ENCODE assay signal across 12 cellular contexts in the genomic region with DNA sequence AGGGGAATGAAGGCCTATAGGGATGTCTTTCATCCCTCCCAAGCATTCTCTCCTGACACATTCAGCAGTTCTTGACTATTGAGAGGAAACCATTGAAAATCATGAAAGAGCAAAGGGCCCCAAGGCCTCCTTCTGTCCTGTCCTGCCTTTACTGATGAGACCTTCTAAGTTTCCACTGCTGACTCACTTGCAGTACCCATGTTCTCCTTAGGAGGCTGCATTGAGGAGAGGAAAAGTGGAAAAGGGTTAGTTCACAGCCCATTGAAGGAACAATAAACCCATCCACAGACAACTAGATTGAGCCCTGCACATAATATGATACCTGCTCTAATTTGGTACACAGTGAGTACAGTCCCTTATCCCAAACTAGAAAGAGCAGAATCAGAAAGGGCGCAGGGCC.
DNase-seq lines count a peak whose midpoint lies in the region; ATAC-seq and TF ChIP-seq lines count a peak whose summit lies in the region.
"Had no signal": no experiment of that assay in that cellular context is flagged by ENCODE, and none has a peak within 500 bp of the region (broad histone marks: within the 10 kb centered on the region; RNA-seq: fewer than 3 reads in every experiment).

No MANE protein-coding gene starts in this region.

- no peak overlapping the region for H3K9ac ChIP-seq in PC-3 (ENCODE audit: low read length)
- H3K9ac ChIP-seq: GM23248 had no signal

- H3K4me2 ChIP-seq in GM23338: no peak overlapping the region
- H3K4me2 ChIP-seq in PC-3 (ENCODE audit: low read length): no peak overlapping the region

- H3K9me2 ChIP-seq in GM23338 (ENCODE audit: insufficient read depth) (no peaks in the 10 kb centered on the region), PC-3 (replicated peaks; ENCODE audit: low read length) (no peaks in the 10 kb centered on the region)

- peak; percentile 40 for DNase-seq in GM23338 (ENCODE audit: low spot score)
- DNase-seq in PC-3: peak; percentile 31
- DNase-seq in iPS-NIHi11 (ENCODE audit: low spot score): peak; percentile 10
- no peak for DNase-seq in NK-92 treated with Interleukin-12 subunit alpha and Interleukin-12 subunit beta, amount 100 ng/mL, for 24 hours (lab: John Stamatoyannopoulos, UW)
- DNase-seq in NCI-H2171 (lab: John Stamatoyannopoulos, UW): no peak
- DNase-seq in GM10248 (ENCODE audit: extremely low spot score): no peak
- DNase-seq: anterior cingulate cortex; GM23248; stimulated activated CD4-positive, alpha-beta T cell treated with anti-CD3 and anti-CD28 coated beads, Interleukin-15, amount 100 ng/mL, for 24 hours had no signal

- no peaks in the 10 kb centered on the region for H3F3A ChIP-seq in GM23338 (replicated peaks; ENCODE audit: low read depth)
- H3F3A ChIP-seq in PC-3 (ENCODE audit: low read length, unreplicated experiment): no peaks in the 10 kb centered on the region

- H4K20me1 ChIP-seq in GM23338 (replicated peaks; ENCODE audit: insufficient read depth) (no peaks in the 10 kb centered on the region), PC-3 (ENCODE audit: low read length) (no peaks in the 10 kb centered on the region)

- no peaks in the 10 kb centered on the region for H3K36me3 ChIP-seq in GM23338 (ENCODE audit: insufficient read depth)
- H3K36me3 ChIP-seq in PC-3 (ENCODE audit: low read depth, low read length): no peaks in the 10 kb centered on the region
- H3K36me3 ChIP-seq: neutrophil had no signal

- H3K27ac ChIP-seq in GM23338 (ENCODE audit: low read depth) (no peak overlapping the region), PC-3 (ENCODE audit: low read length) (no peak overlapping the region)
- H3K27ac ChIP-seq: GM23248, neutrophil had no signal

- 0 out of 3 replicates have a peak, but pooled peaks cover 8% of the 10 kb centered on the region for H3K4me1 Mint-ChIP-seq in GM23338

- no peaks in the 10 kb centered on the region for H3K79me2 ChIP-seq in GM23338 (replicated peaks; ENCODE audit: insufficient read depth)
- H3K79me2 ChIP-seq in PC-3 (ENCODE audit: low read length): no peaks in the 10 kb centered on the region

- CTCF ChIA-PET in PC-3 (lab: Charles Lee): no interaction called here
- CTCF ChIA-PET in GM10248 (lab: Yijun Ruan, JAX): interaction anchor here (1.3 kb wide), 1 partner anchor 17 kb away, joined by 3 read pairs; no protein-coding TSS in a partner anchor

- H3K4me1 ChIP-seq in GM23338 (ENCODE audit: insufficient read depth): no peaks in the 10 kb centered on the region
- no peaks in the 10 kb centered on the region for H3K4me1 ChIP-seq in PC-3 (ENCODE audit: insufficient read depth, low read length)

- peak; percentile 22; the same call in 1 of the 3 replicates for TF ChIP-seq CTCF in GM12872 (IDR thresholded peaks at IDR 0.05; ENCODE audit: insufficient read depth, low read depth, low read length)
- TF ChIP-seq CTCF in GM23338 (conservative IDR thresholded peaks at IDR 0.05; ENCODE audit: low read depth in 2 of 2): peak; percentile 35 to 40
- peak; percentile 40 for TF ChIP-seq CTCF in PC-3 (conservative IDR thresholded peaks at IDR 0.05; ENCODE audit: low read depth, low read length)
- TF ChIP-seq CTCF in GM10248 (IDR thresholded peaks at IDR 0.05; ENCODE audit: control extremely low read depth, extremely low read depth, low read depth, missing control alignments): no peak

- no peaks in the 10 kb centered on the region; the same call in 2 of the 3 replicates for H3K9me3 Mint-ChIP-seq in GM23338

- no peaks in the 10 kb centered on the region for H3K9me3 ChIP-seq in PC-3 (ENCODE audit: low read length)
- H3K9me3 ChIP-seq: neutrophil had no signal

- no peak overlapping the region for H3K4me3 Mint-ChIP-seq in GM23338

- H3K4me3 ChIP-seq in GM23338: no peak overlapping the region
- no peak overlapping the region for H3K4me3 ChIP-seq in PC-3 (ENCODE audit: low read length)
- H3K4me3 ChIP-seq: GM23248 had no signal

- no peaks in the 10 kb centered on the region for H3K36me3 Mint-ChIP-seq in GM23338 (ENCODE audit: low read depth)

- H3K27ac Mint-ChIP-seq in GM23338: no peak overlapping the region

- POLR2A ChIA-PET in PC-3 (lab: Charles Lee; ENCODE audit: unreplicated experiment): no interaction called here
- POLR2A ChIA-PET in GM10248 (lab: Yijun Ruan, JAX): no interaction called here

- H2AFZ ChIP-seq in GM23338: no peak overlapping the region
- no peak overlapping the region for H2AFZ ChIP-seq in PC-3 (ENCODE audit: low read length)
- H2AFZ ChIP-seq: GM23248 had no signal

- BruUV-seq in PC-3 (replicated peaks; lab: Mats Ljungman, UMichigan): no TSS peak

- H3K27me3 Mint-ChIP-seq in GM23338 (ENCODE audit: insufficient read depth, low read depth, poor library complexity): no peaks in the 10 kb centered on the region

- intact Hi-C loops in PC-3 (cut with micrococcal nuclease): no loop called here

- H3K27me3 ChIP-seq in GM23338 (ENCODE audit: insufficient read depth) (no peaks in the 10 kb centered on the region), PC-3 (ENCODE audit: low read length) (no peaks in the 10 kb centered on the region)
- H3K27me3 ChIP-seq: neutrophil had no signal

- peak; percentile 76 for ATAC-seq in GM23338
- peak; percentile 24; the same call in 1 of the 2 replicates for ATAC-seq in PC-3
- no peak for ATAC-seq in GM21447 (IDR thresholded peaks at IDR 0.05; ENCODE audit: unreplicated experiment)

TF ChIP-seq in GM23338, 12 proteins besides CTCF, POLR2A, EP300 and RAD21 (continues in another document):
- no peak for TF ChIP-seq NANOG (IDR thresholded peaks at IDR 0.05; ENCODE audit: borderline replicate concordance)
- TF ChIP-seq, protein P1, sequence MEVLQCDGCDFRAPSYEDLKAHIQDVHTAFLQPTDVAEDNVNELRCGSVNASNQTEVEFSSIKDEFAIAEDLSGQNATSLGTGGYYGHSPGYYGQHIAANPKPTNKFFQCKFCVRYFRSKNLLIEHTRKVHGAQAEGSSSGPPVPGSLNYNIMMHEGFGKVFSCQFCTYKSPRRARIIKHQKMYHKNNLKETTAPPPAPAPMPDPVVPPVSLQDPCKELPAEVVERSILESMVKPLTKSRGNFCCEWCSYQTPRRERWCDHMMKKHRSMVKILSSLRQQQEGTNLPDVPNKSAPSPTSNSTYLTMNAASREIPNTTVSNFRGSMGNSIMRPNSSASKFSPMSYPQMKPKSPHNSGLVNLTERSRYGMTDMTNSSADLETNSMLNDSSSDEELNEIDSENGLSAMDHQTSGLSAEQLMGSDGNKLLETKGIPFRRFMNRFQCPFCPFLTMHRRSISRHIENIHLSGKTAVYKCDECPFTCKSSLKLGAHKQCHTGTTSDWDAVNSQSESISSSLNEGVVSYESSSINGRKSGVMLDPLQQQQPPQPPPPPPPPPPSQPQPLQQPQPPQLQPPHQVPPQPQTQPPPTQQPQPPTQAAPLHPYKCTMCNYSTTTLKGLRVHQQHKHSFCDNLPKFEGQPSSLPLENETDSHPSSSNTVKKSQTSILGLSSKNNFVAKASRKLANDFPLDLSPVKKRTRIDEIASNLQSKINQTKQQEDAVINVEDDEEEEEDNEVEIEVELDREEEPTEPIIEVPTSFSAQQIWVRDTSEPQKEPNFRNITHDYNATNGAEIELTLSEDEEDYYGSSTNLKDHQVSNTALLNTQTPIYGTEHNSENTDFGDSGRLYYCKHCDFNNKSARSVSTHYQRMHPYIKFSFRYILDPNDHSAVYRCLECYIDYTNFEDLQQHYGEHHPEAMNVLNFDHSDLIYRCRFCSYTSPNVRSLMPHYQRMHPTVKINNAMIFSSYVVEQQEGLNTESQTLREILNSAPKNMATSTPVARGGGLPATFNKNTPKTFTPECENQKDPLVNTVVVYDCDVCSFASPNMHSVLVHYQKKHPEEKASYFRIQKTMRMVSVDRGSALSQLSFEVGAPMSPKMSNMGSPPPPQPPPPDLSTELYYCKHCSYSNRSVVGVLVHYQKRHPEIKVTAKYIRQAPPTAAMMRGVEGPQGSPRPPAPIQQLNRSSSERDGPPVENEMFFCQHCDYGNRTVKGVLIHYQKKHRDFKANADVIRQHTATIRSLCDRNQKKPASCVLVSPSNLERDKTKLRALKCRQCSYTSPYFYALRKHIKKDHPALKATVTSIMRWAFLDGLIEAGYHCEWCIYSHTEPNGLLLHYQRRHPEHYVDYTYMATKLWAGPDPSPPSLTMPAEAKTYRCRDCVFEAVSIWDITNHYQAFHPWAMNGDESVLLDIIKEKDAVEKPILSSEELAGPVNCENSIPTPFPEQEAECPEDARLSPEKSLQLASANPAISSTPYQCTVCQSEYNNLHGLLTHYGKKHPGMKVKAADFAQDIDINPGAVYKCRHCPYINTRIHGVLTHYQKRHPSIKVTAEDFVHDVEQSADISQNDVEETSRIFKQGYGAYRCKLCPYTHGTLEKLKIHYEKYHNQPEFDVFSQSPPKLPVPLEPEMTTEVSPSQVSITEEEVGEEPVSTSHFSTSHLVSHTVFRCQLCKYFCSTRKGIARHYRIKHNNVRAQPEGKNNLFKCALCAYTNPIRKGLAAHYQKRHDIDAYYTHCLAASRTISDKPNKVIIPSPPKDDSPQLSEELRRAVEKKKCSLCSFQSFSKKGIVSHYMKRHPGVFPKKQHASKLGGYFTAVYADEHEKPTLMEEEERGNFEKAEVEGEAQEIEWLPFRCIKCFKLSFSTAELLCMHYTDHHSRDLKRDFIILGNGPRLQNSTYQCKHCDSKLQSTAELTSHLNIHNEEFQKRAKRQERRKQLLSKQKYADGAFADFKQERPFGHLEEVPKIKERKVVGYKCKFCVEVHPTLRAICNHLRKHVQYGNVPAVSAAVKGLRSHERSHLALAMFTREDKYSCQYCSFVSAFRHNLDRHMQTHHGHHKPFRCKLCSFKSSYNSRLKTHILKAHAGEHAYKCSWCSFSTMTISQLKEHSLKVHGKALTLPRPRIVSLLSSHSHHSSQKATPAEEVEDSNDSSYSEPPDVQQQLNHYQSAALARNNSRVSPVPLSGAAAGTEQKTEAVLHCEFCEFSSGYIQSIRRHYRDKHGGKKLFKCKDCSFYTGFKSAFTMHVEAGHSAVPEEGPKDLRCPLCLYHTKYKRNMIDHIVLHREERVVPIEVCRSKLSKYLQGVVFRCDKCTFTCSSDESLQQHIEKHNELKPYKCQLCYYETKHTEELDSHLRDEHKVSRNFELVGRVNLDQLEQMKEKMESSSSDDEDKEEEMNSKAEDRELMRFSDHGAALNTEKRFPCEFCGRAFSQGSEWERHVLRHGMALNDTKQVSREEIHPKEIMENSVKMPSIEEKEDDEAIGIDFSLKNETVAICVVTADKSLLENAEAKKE (CRISPR knock-in tag; IDR thresholded peaks at IDR 0.05): no peak
- TF ChIP-seq ZNF114 (CRISPR knock-in tag; IDR thresholded peaks at IDR 0.05): no peak
- no peak for TF ChIP-seq ZNF331 (CRISPR knock-in tag; IDR thresholded peaks at IDR 0.05; ENCODE audit: low read depth)
- no peak for TF ChIP-seq EZH2 (IDR thresholded peaks at IDR 0.05; ENCODE audit: low read depth, unreplicated experiment)
- TF ChIP-seq EZH2phosphoT487 (IDR thresholded peaks at IDR 0.05; ENCODE audit: unreplicated experiment): no peak

Comparison
In these comparisons a context has a peak if more than half of its experiments do, and no peak if none do; other contexts are left out.
1. DNase-seq: peak in GM23338 (single experiment), PC-3 (single experiment) and iPS-NIHi11 (single experiment); none in NK-92 treated with Interleukin-12 subunit alpha and Interleukin-12 subunit beta, amount 100 ng/mL, for 24 hours (single experiment), NCI-H2171 (single experiment) and GM10248 (single experiment).